In genomic region chr17:47733047-47733413, GRCh38 we compare ENCODE assay signal across 7 cellular contexts. TPM values are rescaled to one million over a fixed set of nuclear protein-coding genes. Genes with fewer than 3 reads are reported as not detected.
DNase-seq lines count a peak whose midpoint lies in the region; ATAC-seq, FAIRE-seq and TF ChIP-seq lines count a peak whose summit lies in the region.

Gene TBX21, plus strand, starts transcription at chr17:47733236. Its CDS starts 219 bp downstream, at chr17:47733455.

- intact Hi-C loops in dorsolateral prefrontal cortex (cut with DNase I) = no loop called here

- no peaks in the 10 kb centered on the region for H3K36me3 Mint-ChIP-seq in stimulated activated naive B cell treated with anti-CD40 and anti-IgM and Interleukin-4, amounts not matched to agents 10 μg/mL and 1 μg/mL and 100 μg/mL, for 72 hours

- H3K27ac ChIP-seq in dorsolateral prefrontal cortex = no peak within 1 kb of the TSS
- no peak within 1 kb of the TSS for H3K27ac ChIP-seq in muscle layer of duodenum (ENCODE audit: low read length)

- H3K4me1 ChIP-seq in muscle layer of duodenum (ENCODE audit: control insufficient read depth in 1 of 2, insufficient read depth in 2 of 2, low read length in 2 of 2) = peaks cover 0 to 15% of the 10 kb centered on the region in 2 donors

- no peaks in the 10 kb centered on the region for H3K9me3 ChIP-seq in muscle layer of duodenum (ENCODE audit: control insufficient read depth in 1 of 2, low read length in 2 of 2)

- ATAC-seq in HG02938 (IDR thresholded peaks at IDR 0.05; ENCODE audit: unreplicated experiment) = peak; percentile 53
- peak; percentile 79 to 84 for ATAC-seq in stimulated activated naive B cell treated with anti-CD40 and anti-IgM and Interleukin-4, amounts not matched to agents 10 μg/mL and 1 μg/mL and 100 μg/mL, for 72 hours (replicated peaks)

- H3K4me3 Mint-ChIP-seq in stimulated activated naive B cell treated with anti-CD40 and anti-IgM and Interleukin-4, amounts not matched to agents 10 μg/mL and 1 μg/mL and 100 μg/mL, for 72 hours = peak within 1 kb of the TSS; percentile 71 to 93

- H3K36me3 ChIP-seq in muscle layer of duodenum (ENCODE audit: control insufficient read depth in 1 of 2, insufficient read depth in 2 of 2, low read length in 2 of 2) = no peaks in the 10 kb centered on the region

- FAIRE-seq in GM18507 (lab: Jason Lieb, UNC) = peak; percentile 95

- H3K27me3 Mint-ChIP-seq in stimulated activated naive B cell treated with anti-CD40 and anti-IgM and Interleukin-4, amounts not matched to agents 10 μg/mL and 1 μg/mL and 100 μg/mL, for 72 hours = peaks cover 0 to 26% of the 10 kb centered on the region in 2 donors

- peak within 1 kb of the TSS in 53 of 59 donors; percentile 5 to 62 (median 40) for H3K4me3 ChIP-seq in dorsolateral prefrontal cortex
- H3K4me3 ChIP-seq in muscle layer of duodenum (ENCODE audit: low read depth in 1 of 2, low read length in 2 of 2) = peak within 1 kb of the TSS; percentile 42 to 60

- H3K27ac Mint-ChIP-seq in stimulated activated naive B cell treated with anti-CD40 and anti-IgM and Interleukin-4, amounts not matched to agents 10 μg/mL and 1 μg/mL and 100 μg/mL, for 72 hours = peak within 1 kb of the TSS; percentile 78

- H3K4me1 Mint-ChIP-seq in stimulated activated naive B cell treated with anti-CD40 and anti-IgM and Interleukin-4, amounts not matched to agents 10 μg/mL and 1 μg/mL and 100 μg/mL, for 72 hours = peaks cover 42 to 66% of the 10 kb centered on the region in 2 donors

- peak in 8 of 56 donors; percentile 7 to 23 (median 12) for TF ChIP-seq CTCF in dorsolateral prefrontal cortex (IDR thresholded peaks at IDR 0.05 in 54 of 56, conservative IDR thresholded peaks at IDR 0.05 in 2 of 56; ENCODE audit: low read depth in 1 of 56, partially characterized antibody in 56 of 56)

- H3K27me3 ChIP-seq in dorsolateral prefrontal cortex (peaks cover 0 to 69% (median 37%) of the 10 kb centered on the region in 45 donors), muscle layer of duodenum (ENCODE audit: low read depth, low read length) (peaks cover 21% of the 10 kb centered on the region)

- DNase-seq in GM18507 (ENCODE audit: extremely low spot score, insufficient read length, low read depth) = peak; percentile 69
- peak; percentile 71 for DNase-seq in NCI-H2171 (lab: John Stamatoyannopoulos, UW)
- peak; percentile 94 for DNase-seq in activated CD4-positive, alpha-beta T cell treated with anti-CD3 and anti-CD28 coated beads for 48 hours
- DNase-seq in dorsolateral prefrontal cortex = peak in 5 of 10 donors; percentile 12 to 49 (median 37)
- DNase-seq in stimulated activated naive B cell treated with anti-CD40 and anti-IgM and Interleukin-4, amounts not matched to agents 10 μg/mL and 1 μg/mL and 100 μg/mL, for 72 hours = peak; percentile 78

- H3K9me3 Mint-ChIP-seq in stimulated activated naive B cell treated with anti-CD40 and anti-IgM and Interleukin-4, amounts not matched to agents 10 μg/mL and 1 μg/mL and 100 μg/mL, for 72 hours = no peaks in the 10 kb centered on the region

RNA-seq across cellular contexts. Expression of gene TBX21, which starts in this region (rescaled TPM):
- under 1 TPM in 28 of 120 experiments, not detected in 92; 0.19 to 0.74 (median 0.39) TPM for total RNA-seq in dorsolateral prefrontal cortex
